1 cellular context compared by ENCODE assay signal in the genomic region with DNA sequence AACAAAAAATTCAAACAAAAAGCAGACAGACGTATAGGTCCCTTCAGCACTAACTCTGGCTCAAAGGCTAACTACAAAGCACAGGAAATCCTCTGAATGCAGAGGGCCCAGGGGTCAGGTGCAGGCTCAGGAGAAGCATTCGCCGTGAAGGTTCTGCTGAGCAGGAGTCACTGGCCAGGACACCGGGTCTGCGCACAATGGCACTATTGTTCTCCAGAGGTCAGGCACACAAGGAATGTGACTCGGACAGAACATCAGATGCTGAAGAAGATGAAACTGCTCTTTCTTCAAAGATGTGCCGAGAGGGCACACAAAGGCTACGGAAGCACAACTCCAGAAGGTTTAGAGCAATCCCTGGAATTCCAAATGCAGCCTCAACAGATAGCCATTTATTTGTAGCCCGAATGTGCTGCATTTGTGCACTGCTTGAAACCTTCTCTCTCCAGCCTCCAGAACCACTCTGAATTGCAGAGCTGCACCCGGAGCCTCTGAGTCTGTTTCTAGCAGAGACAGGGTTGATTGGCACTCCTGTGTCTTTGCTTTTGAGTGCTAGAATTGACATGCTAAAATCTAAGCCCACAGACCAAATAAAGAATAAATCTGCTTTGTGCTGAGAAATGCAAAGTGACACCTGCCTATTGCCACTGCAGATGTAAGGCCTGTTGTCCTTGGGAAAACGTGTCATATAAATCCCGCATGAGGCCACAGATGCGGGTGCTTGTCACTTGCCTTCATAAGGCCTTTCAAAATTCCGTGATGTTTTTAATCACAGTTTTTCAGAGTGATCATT.
TF ChIP-seq lines count a peak whose summit lies in the region.

No MANE protein-coding gene starts in this region.

TF ChIP-seq in HepG2, 621 proteins besides CTCF, POLR2A, EP300 and RAD21 (continued from another document and continues in another):
- TF ChIP-seq KLF6 (CRISPR knock-in tag; IDR thresholded peaks at IDR 0.05) (no peak), PRMT3 (CRISPR knock-in tag; IDR thresholded peaks at IDR 0.05; ENCODE audit: borderline replicate concordance, low read depth) (no peak), MAFF (IDR thresholded peaks at IDR 0.05; ENCODE audit: low read depth, low read length) (peak; percentile 67), ZNF232 (CRISPR knock-in tag; IDR thresholded peaks at IDR 0.05; ENCODE audit: borderline replicate concordance) (no peak), ZFP90 (CRISPR knock-in tag; IDR thresholded peaks at IDR 0.05; ENCODE audit: borderline replicate concordance) (0 out of 2 replicates have a peak, but pooled peaks have one; percentile 2), SMARCC2 (IDR thresholded peaks at IDR 0.05) (no peak), TEAD2 (CRISPR knock-in tag; IDR thresholded peaks at IDR 0.05) (no peak), NCOA2 (CRISPR knock-in tag; IDR thresholded peaks at IDR 0.05) (peak; percentile 97), THYN1 (CRISPR knock-in tag; IDR thresholded peaks at IDR 0.05; ENCODE audit: borderline replicate concordance, low read depth) (no peak), ZNF431 (CRISPR knock-in tag; IDR thresholded peaks at IDR 0.05; ENCODE audit: borderline replicate concordance, low read depth) (no peak; the same call in 1 of the 2 replicates), THAP11 (CRISPR knock-in tag; IDR thresholded peaks at IDR 0.05) (peak; percentile 53; the same call in 1 of the 2 replicates), ZNF292 (CRISPR knock-in tag; IDR thresholded peaks at IDR 0.05; ENCODE audit: borderline replicate concordance, low read depth) (peak; percentile 92; the same call in 1 of the 2 replicates), BCL6 (CRISPR knock-in tag; IDR thresholded peaks at IDR 0.05) (peak; percentile 89), NONO (IDR thresholded peaks at IDR 0.05) (no peak), NONO (CRISPR knock-in tag; conservative IDR thresholded peaks at IDR 0.05) (peak; percentile 70; the same call in 1 of the 2 replicates), ZNF891 (CRISPR knock-in tag; IDR thresholded peaks at IDR 0.05) (no peak), YEATS2 (CRISPR knock-in tag; IDR thresholded peaks at IDR 0.05; ENCODE audit: borderline replicate concordance) (peak; percentile 69; the same call in 1 of the 2 replicates), ZSCAN21 (CRISPR knock-in tag; IDR thresholded peaks at IDR 0.05; ENCODE audit: borderline replicate concordance) (peak; percentile 34; the same call in 1 of the 2 replicates), ZNF12 (CRISPR knock-in tag; IDR thresholded peaks at IDR 0.05) (peak; percentile 45; the same call in 1 of the 2 replicates), KDM6A (CRISPR knock-in tag; IDR thresholded peaks at IDR 0.05; ENCODE audit: low read depth) (peak; percentile 75), ZNF160 (CRISPR knock-in tag; IDR thresholded peaks at IDR 0.05) (no peak), ZNF329 (CRISPR knock-in tag; IDR thresholded peaks at IDR 0.05; ENCODE audit: low read depth) (no peak), REL (CRISPR knock-in tag; conservative IDR thresholded peaks at IDR 0.05) (no peak), ZNF205 (CRISPR knock-in tag; IDR thresholded peaks at IDR 0.05) (peak; percentile 65), HMG20A (CRISPR knock-in tag; IDR thresholded peaks at IDR 0.05; ENCODE audit: borderline replicate concordance) (peak; percentile 90; the same call in 1 of the 2 replicates)
- TF ChIP-seq, protein P1, sequence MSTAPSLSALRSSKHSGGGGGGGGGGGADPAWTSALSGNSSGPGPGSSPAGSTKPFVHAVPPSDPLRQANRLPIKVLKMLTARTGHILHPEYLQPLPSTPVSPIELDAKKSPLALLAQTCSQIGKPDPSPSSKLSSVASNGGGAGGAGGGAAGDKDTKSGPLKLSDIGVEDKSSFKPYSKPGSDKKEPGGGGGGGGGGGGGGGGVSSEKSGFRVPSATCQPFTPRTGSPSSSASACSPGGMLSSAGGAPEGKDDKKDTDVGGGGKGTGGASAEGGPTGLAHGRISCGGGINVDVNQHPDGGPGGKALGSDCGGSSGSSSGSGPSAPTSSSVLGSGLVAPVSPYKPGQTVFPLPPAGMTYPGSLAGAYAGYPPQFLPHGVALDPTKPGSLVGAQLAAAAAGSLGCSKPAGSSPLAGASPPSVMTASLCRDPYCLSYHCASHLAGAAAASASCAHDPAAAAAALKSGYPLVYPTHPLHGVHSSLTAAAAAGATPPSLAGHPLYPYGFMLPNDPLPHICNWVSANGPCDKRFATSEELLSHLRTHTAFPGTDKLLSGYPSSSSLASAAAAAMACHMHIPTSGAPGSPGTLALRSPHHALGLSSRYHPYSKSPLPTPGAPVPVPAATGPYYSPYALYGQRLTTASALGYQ (CRISPR knock-in tag; IDR thresholded peaks at IDR 0.05) = peak; percentile 86
- TF ChIP-seq, protein P2, sequence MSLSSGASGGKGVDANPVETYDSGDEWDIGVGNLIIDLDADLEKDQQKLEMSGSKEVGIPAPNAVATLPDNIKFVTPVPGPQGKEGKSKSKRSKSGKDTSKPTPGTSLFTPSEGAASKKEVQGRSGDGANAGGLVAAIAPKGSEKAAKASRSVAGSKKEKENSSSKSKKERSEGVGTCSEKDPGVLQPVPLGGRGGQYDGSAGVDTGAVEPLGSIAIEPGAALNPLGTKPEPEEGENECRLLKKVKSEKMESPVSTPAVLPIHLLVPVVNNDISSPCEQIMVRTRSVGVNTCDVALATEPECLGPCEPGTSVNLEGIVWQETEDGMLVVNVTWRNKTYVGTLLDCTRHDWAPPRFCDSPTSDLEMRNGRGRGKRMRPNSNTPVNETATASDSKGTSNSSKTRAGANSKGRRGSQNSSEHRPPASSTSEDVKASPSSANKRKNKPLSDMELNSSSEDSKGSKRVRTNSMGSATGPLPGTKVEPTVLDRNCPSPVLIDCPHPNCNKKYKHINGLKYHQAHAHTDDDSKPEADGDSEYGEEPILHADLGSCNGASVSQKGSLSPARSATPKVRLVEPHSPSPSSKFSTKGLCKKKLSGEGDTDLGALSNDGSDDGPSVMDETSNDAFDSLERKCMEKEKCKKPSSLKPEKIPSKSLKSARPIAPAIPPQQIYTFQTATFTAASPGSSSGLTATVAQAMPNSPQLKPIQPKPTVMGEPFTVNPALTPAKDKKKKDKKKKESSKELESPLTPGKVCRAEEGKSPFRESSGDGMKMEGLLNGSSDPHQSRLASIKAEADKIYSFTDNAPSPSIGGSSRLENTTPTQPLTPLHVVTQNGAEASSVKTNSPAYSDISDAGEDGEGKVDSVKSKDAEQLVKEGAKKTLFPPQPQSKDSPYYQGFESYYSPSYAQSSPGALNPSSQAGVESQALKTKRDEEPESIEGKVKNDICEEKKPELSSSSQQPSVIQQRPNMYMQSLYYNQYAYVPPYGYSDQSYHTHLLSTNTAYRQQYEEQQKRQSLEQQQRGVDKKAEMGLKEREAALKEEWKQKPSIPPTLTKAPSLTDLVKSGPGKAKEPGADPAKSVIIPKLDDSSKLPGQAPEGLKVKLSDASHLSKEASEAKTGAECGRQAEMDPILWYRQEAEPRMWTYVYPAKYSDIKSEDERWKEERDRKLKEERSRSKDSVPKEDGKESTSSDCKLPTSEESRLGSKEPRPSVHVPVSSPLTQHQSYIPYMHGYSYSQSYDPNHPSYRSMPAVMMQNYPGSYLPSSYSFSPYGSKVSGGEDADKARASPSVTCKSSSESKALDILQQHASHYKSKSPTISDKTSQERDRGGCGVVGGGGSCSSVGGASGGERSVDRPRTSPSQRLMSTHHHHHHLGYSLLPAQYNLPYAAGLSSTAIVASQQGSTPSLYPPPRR (CRISPR knock-in tag; IDR thresholded peaks at IDR 0.05; ENCODE audit: borderline replicate concordance) = peak; percentile 75
- TF ChIP-seq, protein P3, sequence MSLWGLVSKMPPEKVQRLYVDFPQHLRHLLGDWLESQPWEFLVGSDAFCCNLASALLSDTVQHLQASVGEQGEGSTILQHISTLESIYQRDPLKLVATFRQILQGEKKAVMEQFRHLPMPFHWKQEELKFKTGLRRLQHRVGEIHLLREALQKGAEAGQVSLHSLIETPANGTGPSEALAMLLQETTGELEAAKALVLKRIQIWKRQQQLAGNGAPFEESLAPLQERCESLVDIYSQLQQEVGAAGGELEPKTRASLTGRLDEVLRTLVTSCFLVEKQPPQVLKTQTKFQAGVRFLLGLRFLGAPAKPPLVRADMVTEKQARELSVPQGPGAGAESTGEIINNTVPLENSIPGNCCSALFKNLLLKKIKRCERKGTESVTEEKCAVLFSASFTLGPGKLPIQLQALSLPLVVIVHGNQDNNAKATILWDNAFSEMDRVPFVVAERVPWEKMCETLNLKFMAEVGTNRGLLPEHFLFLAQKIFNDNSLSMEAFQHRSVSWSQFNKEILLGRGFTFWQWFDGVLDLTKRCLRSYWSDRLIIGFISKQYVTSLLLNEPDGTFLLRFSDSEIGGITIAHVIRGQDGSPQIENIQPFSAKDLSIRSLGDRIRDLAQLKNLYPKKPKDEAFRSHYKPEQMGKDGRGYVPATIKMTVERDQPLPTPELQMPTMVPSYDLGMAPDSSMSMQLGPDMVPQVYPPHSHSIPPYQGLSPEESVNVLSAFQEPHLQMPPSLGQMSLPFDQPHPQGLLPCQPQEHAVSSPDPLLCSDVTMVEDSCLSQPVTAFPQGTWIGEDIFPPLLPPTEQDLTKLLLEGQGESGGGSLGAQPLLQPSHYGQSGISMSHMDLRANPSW (CRISPR knock-in tag; IDR thresholded peaks at IDR 0.05; ENCODE audit: borderline replicate concordance) = peak; percentile 60; the same call in 1 of the 2 replicates
- TF ChIP-seq, protein P4, sequence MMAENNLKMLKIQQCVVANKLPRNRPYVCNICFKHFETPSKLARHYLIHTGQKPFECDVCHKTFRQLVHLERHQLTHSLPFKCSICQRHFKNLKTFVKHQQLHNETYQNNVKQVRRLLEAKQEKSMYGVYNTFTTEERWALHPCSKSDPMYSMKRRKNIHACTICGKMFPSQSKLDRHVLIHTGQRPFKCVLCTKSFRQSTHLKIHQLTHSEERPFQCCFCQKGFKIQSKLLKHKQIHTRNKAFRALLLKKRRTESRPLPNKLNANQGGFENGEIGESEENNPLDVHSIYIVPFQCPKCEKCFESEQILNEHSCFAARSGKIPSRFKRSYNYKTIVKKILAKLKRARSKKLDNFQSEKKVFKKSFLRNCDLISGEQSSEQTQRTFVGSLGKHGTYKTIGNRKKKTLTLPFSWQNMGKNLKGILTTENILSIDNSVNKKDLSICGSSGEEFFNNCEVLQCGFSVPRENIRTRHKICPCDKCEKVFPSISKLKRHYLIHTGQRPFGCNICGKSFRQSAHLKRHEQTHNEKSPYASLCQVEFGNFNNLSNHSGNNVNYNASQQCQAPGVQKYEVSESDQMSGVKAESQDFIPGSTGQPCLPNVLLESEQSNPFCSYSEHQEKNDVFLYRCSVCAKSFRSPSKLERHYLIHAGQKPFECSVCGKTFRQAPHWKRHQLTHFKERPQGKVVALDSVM (CRISPR knock-in tag; IDR thresholded peaks at IDR 0.05) = peak; percentile 64; the same call in 1 of the 2 replicates
- TF ChIP-seq, protein P5, sequence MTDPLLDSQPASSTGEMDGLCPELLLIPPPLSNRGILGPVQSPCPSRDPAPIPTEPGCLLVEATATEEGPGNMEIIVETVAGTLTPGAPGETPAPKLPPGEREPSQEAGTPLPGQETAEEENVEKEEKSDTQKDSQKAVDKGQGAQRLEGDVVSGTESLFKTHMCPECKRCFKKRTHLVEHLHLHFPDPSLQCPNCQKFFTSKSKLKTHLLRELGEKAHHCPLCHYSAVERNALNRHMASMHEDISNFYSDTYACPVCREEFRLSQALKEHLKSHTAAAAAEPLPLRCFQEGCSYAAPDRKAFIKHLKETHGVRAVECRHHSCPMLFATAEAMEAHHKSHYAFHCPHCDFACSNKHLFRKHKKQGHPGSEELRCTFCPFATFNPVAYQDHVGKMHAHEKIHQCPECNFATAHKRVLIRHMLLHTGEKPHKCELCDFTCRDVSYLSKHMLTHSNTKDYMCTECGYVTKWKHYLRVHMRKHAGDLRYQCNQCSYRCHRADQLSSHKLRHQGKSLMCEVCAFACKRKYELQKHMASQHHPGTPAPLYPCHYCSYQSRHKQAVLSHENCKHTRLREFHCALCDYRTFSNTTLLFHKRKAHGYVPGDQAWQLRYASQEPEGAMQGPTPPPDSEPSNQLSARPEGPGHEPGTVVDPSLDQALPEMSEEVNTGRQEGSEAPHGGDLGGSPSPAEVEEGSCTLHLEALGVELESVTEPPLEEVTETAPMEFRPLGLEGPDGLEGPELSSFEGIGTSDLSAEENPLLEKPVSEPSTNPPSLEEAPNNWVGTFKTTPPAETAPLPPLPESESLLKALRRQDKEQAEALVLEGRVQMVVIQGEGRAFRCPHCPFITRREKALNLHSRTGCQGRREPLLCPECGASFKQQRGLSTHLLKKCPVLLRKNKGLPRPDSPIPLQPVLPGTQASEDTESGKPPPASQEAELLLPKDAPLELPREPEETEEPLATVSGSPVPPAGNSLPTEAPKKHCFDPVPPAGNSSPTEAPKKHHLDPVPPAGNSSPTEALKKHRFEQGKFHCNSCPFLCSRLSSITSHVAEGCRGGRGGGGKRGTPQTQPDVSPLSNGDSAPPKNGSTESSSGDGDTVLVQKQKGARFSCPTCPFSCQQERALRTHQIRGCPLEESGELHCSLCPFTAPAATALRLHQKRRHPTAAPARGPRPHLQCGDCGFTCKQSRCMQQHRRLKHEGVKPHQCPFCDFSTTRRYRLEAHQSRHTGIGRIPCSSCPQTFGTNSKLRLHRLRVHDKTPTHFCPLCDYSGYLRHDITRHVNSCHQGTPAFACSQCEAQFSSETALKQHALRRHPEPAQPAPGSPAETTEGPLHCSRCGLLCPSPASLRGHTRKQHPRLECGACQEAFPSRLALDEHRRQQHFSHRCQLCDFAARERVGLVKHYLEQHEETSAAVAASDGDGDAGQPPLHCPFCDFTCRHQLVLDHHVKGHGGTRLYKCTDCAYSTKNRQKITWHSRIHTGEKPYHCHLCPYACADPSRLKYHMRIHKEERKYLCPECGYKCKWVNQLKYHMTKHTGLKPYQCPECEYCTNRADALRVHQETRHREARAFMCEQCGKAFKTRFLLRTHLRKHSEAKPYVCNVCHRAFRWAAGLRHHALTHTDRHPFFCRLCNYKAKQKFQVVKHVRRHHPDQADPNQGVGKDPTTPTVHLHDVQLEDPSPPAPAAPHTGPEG (CRISPR knock-in tag; IDR thresholded peaks at IDR 0.05) = no peak
